Comparison of ENCODE assay signal across 9 cellular contexts in genomic region chr15:41559239-41559488, GRCh38. TPM values are rescaled to one million over a fixed set of nuclear protein-coding genes. Genes with fewer than 3 reads are reported as not detected.
DNase-seq lines count a peak whose midpoint lies in the region; ATAC-seq and TF ChIP-seq lines count a peak whose summit lies in the region.
"Had no signal": no experiment of that assay in that cellular context is flagged by ENCODE, and none has a peak within 500 bp of the region (broad histone marks: within the 10 kb centered on the region; RNA-seq: fewer than 3 reads in every experiment).

No MANE protein-coding gene starts in this region.

- DNase-seq in DND-41 (no peak), SJSA1 (ENCODE audit: low read depth in 1 of 2, low spot score in 2 of 2) (no peak), foreskin fibroblast (no peak), retinal pigment epithelial cell (ENCODE audit: low read depth) (no peak), nephron progenitor cell (no peak), medulla oblongata (ENCODE audit: extremely low spot score) (no peak), sciatic nerve (ENCODE audit: low spot score) (no peak), superior temporal gyrus (ENCODE audit: extremely low spot score) (no peak)

- H3K27ac ChIP-seq in DND-41 (ENCODE audit: low read length) (peak overlapping the region; percentile 69), SJSA1 (no peak overlapping the region)
- H3K27ac ChIP-seq: epithelial cell of prostate had no signal

- H3K4me3 Mint-ChIP-seq in nephron progenitor cell = no peak overlapping the region

- TF ChIP-seq CTCF in DND-41 (IDR thresholded peaks at IDR 0.05; ENCODE audit: borderline replicate concordance, extremely low read depth, low read length, poor library complexity, severe bottlenecking) = no peak
- no peak for TF ChIP-seq CTCF in foreskin fibroblast (IDR thresholded peaks at IDR 0.05; ENCODE audit: low read depth, low read length)
- TF ChIP-seq CTCF in retinal pigment epithelial cell (conservative IDR thresholded peaks at IDR 0.05; ENCODE audit: low read depth, low read length) = no peak
- TF ChIP-seq CTCF in nephron progenitor cell (IDR thresholded peaks at IDR 0.05) = no peak

- no peak for ATAC-seq in DND-41 (ENCODE audit: insufficient read depth, low read depth)
- ATAC-seq in sciatic nerve = no peak

- H3K36me3 ChIP-seq in DND-41 (ENCODE audit: insufficient read depth, low read length) (peaks cover 29% of the 10 kb centered on the region), SJSA1 (peaks cover 22% of the 10 kb centered on the region)

- no peaks in the 10 kb centered on the region for H3K9me3 ChIP-seq in DND-41 (ENCODE audit: insufficient read depth, low read length, severe bottlenecking)
- no peaks in the 10 kb centered on the region for H3K9me3 ChIP-seq in SJSA1 (replicated peaks)

- peak overlapping the region; percentile 55 for H2AFZ ChIP-seq in DND-41 (ENCODE audit: low read depth, low read length)

- intact Hi-C loops in sciatic nerve (cut with DNase I) = no loop called here

- peaks cover 17% of the 10 kb centered on the region for H3K79me2 ChIP-seq in DND-41 (ENCODE audit: insufficient read depth, low read length)

- no peaks in the 10 kb centered on the region for H3K9me3 Mint-ChIP-seq in nephron progenitor cell

- H3K4me1 ChIP-seq in DND-41 (ENCODE audit: insufficient read depth, low read length) (peaks cover 39% of the 10 kb centered on the region), SJSA1 (replicated peaks) (peaks cover 32% of the 10 kb centered on the region)

- H3K27me3 Mint-ChIP-seq in nephron progenitor cell (ENCODE audit: low read depth, poor library complexity) = peaks cover 15% of the 10 kb centered on the region

- H3K4me3 ChIP-seq in DND-41 (ENCODE audit: low read depth in 1 of 2, low read length in 2 of 2) (peak overlapping the region; percentile 58 to 83), SJSA1 (peak overlapping the region; percentile 83), foreskin fibroblast (ENCODE audit: low read depth in 1 of 2, low read length in 2 of 2) (peak overlapping the region; percentile 65 to 69), retinal pigment epithelial cell (ENCODE audit: low read length) (peak overlapping the region; percentile 72)

- H3K27ac Mint-ChIP-seq in nephron progenitor cell = no peak overlapping the region

- H3K27me3 ChIP-seq in DND-41 (ENCODE audit: insufficient read depth, low read length, poor library complexity) = no peaks in the 10 kb centered on the region
- H3K27me3 ChIP-seq in SJSA1 (replicated peaks) = no peaks in the 10 kb centered on the region

- peaks cover 66% of the 10 kb centered on the region for H3K4me1 Mint-ChIP-seq in nephron progenitor cell

- H3K4me2 ChIP-seq in DND-41 (ENCODE audit: insufficient read depth, low read length) = peak overlapping the region; percentile 65

- peak overlapping the region; percentile 82 for H3K9ac ChIP-seq in DND-41 (ENCODE audit: low read depth, low read length)

- H3K36me3 Mint-ChIP-seq in nephron progenitor cell (ENCODE audit: low read depth) = no peaks in the 10 kb centered on the region

- peaks cover 10% of the 10 kb centered on the region; the same call in 1 of the 2 replicates for H4K20me1 ChIP-seq in DND-41 (ENCODE audit: insufficient read depth, low read length)

RNA-seq across cellular contexts. Expression of gene TYRO3, which starts 0.2 kb away (rescaled TPM):
- 8.9 and 17.2 TPM in 2 replicates for total RNA-seq in SJSA1 (2014; rRNA removed; shearing (Covaris generic))
- 36.9 TPM for total RNA-seq in sciatic nerve

RNA-seq across cellular contexts. Expression of gene RPAP1, which starts 15.1 kb away (rescaled TPM):
- total RNA-seq in SJSA1 (2014; rRNA removed; shearing (Covaris generic)) = 17.4 and 22.4 TPM in 2 replicates
- 30.0 TPM for total RNA-seq in sciatic nerve

RNA-seq across cellular contexts. Expression of gene LTK, which starts 45.5 kb away (rescaled TPM):
- total RNA-seq in SJSA1 (2014; rRNA removed; shearing (Covaris generic)) = 0.24 and 0.31 TPM in 2 replicates
- 1.1 TPM for total RNA-seq in sciatic nerve
